Comparison of ENCODE assay signal across 33 cellular contexts in the genomic region with DNA sequence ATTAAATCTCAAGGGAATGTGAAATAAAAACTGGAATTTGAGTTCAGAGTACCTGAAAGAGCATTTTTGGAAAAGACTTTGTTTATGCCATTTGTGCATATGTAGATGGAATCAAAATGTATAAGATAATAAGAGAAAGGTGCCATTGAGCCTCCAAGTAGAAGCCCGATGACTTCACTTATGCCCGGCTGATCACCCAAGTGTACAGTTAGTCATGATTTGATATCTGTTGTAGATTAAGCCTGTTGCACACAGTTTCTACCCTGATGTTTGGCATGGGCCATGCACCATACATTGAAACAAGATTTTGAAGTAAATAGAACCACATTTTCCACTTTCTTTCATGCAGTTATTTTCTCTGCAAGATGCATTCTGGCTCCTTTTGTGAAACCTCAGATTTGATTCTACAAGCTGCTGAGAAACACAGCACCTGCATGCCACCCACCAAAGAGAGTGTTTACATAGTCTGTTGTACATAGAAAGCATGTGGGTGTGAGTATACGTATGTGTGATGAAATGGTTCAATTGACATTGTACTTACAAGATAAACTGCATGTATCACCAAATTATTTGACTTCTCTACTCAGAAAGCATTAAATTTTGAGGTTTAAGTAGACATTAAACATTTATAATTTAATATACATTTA.
"Had no signal": no experiment of that assay in that cellular context is flagged by ENCODE, and none has a peak within 500 bp of the region (broad histone marks: within the 10 kb centered on the region; RNA-seq: fewer than 3 reads in every experiment).

No MANE protein-coding gene starts in this region.

- H3K27me3 Mint-ChIP-seq: activated B cell treated with CpG ODN at 0.5 μM for 24 hours; activated CD8-positive, alpha-beta T cell treated with anti-CD3 and anti-CD28 coated beads for 36 hours; activated naive CD8-positive, alpha-beta T cell; activated T-helper 17 cell treated with anti-CD3 and anti-CD28 coated beads, Interleukin-2, amount 50 U/mL, for 72 hours had no signal

- ATAC-seq: activated CD4-positive, CD25-positive, alpha-beta regulatory T cell treated with anti-CD3 and anti-CD28 coated beads, Interleukin-2, amount 50 U/mL, for 24 hours; activated CD8-positive, alpha-beta T cell treated with anti-CD3 and anti-CD28 coated beads for 36 hours; activated T-cell treated with anti-CD3 and anti-CD28 coated beads, Interleukin-2, amount 50 U/mL, for 4 hours; activated T-helper 17 cell treated with anti-CD3 and anti-CD28 coated beads, Interleukin-2, amount 50 U/mL, for 72 hours; gastroesophageal sphincter; heart right ventricle had no signal

- DNase-seq: activated B cell treated with CpG ODN at 0.5 μM for 24 hours; activated CD4-positive, alpha-beta T cell treated with anti-CD3 and anti-CD28 coated beads for 48 hours; activated CD4-positive, alpha-beta T cell treated with anti-CD3 and anti-CD28 coated beads, Interleukin-2, amount 50 U/mL, for 1 hour; activated CD4-positive, alpha-beta T cell treated with anti-CD3 and anti-CD28 coated beads, Interleukin-2, amount 50 U/mL, for 48 hours; activated CD8-positive, alpha-beta memory T cell treated with anti-CD3 and anti-CD28 coated beads for 24 hours; activated CD8-positive, alpha-beta T cell treated with anti-CD3 and anti-CD28 coated beads for 36 hours; activated effector memory CD4-positive, alpha-beta T cell treated with Interleukin-2 at 50 U/mL for 16 hours; activated gamma-delta T cell treated with Interleukin-2 at 50 U/mL for 16 hours; activated naive CD4-positive, alpha-beta T cell treated with anti-CD3 and anti-CD28 coated beads, Interleukin-2, amount 50 U/mL, for 16 hours; activated naive CD4-positive, alpha-beta T cell treated with Interleukin-2 at 50 U/mL for 16 hours; activated T-cell treated with anti-CD3 and anti-CD28 coated beads, Interleukin-2, amount 50 U/mL, for 4 hours; amniotic stem cell; anterior cingulate cortex; caudate nucleus; cortex of kidney; dermis blood vessel endothelial cell; effector CD8-positive, alpha-beta T cell; esophagus squamous epithelium; foreskin melanocyte; heart right ventricle; T1000; WERI-Rb-1 had no signal

- H3K4me3 ChIP-seq: esophagus squamous epithelium, gastroesophageal sphincter, heart right ventricle, hepatocyte had no signal

- H3K4me3 Mint-ChIP-seq: activated B cell treated with CpG ODN at 0.5 μM for 24 hours; activated CD8-positive, alpha-beta T cell treated with anti-CD3 and anti-CD28 coated beads for 36 hours; activated naive CD8-positive, alpha-beta T cell; activated T-cell treated with anti-CD3 and anti-CD28 coated beads, Interleukin-2, amount 50 U/mL, for 4 hours; activated T-helper 17 cell treated with anti-CD3 and anti-CD28 coated beads, Interleukin-2, amount 50 U/mL, for 72 hours; T-helper 2 cell treated with Interferon-gamma antibody and Interleukin-4, amounts not matched to agents 5 μg/mL and 100 μg/mL, for 36 hours had no signal

- FAIRE-seq: astrocyte, colon, endometrium, endothelial cell of umbilical vein had no signal

- H3K9me3 ChIP-seq: esophagus squamous epithelium, gastroesophageal sphincter, heart right ventricle had no signal

- H3K27ac Mint-ChIP-seq: activated B cell treated with CpG ODN at 0.5 μM for 24 hours; activated CD8-positive, alpha-beta T cell treated with anti-CD3 and anti-CD28 coated beads for 36 hours; activated naive CD8-positive, alpha-beta T cell; activated T-helper 17 cell treated with anti-CD3 and anti-CD28 coated beads, Interleukin-2, amount 50 U/mL, for 72 hours; T-helper 2 cell treated with Interferon-gamma antibody and Interleukin-4, amounts not matched to agents 5 μg/mL and 100 μg/mL, for 36 hours had no signal

- H3K9me3 Mint-ChIP-seq: activated B cell treated with CpG ODN at 0.5 μM for 24 hours; activated CD8-positive, alpha-beta T cell treated with anti-CD3 and anti-CD28 coated beads for 36 hours; T-helper 2 cell treated with Interferon-gamma antibody and Interleukin-4, amounts not matched to agents 5 μg/mL and 100 μg/mL, for 36 hours had no signal

- H3K4me1 ChIP-seq: esophagus squamous epithelium had no signal

- H3K27ac ChIP-seq: epithelial cell of prostate, esophagus squamous epithelium, heart right ventricle, hepatocyte, WERI-Rb-1 had no signal

- H3K36me3 Mint-ChIP-seq: activated naive CD8-positive, alpha-beta T cell had no signal

- H3K4me1 Mint-ChIP-seq: activated B cell treated with CpG ODN at 0.5 μM for 24 hours; activated T-helper 17 cell treated with anti-CD3 and anti-CD28 coated beads, Interleukin-2, amount 50 U/mL, for 72 hours had no signal

- H3K27me3 ChIP-seq: esophagus squamous epithelium, gastroesophageal sphincter, heart right ventricle, hepatocyte had no signal

- H3K36me3 ChIP-seq: esophagus squamous epithelium, gastroesophageal sphincter, heart right ventricle, WERI-Rb-1 had no signal
